ENCODE assay signal across 17 cellular contexts in the genomic region with DNA sequence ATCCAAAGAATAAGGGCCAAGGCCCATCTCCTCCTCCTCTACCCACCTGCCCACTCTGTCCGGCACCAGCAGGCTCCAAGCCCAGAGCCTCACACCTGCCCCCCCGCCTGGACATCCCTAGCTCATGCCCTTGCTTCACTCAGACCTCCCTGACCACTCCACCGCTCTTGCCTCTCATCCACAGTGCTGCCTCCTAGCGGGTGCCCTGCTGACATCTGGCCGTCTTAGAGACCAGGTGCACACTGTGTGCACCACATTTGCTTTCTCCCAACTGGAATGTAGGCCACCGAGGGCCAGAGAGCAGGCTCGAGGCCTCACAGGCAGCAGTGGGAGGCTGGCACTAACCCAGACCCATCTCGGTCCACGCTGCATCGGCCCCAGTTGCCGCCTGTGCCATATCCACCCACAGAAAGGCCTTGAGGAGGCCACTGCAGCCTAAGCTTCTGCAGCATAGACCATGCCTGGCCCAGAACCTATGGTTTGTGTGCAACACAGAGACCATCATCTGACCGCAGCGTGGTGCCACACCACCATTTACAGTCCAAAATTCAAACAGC. TPM values are rescaled to one million over a fixed set of nuclear protein-coding genes. Genes with fewer than 3 reads are reported as not detected.
DNase-seq lines count a peak whose midpoint lies in the region; ATAC-seq and TF ChIP-seq lines count a peak whose summit lies in the region.
"Had no signal": no experiment of that assay in that cellular context is flagged by ENCODE, and none has a peak within 500 bp of the region (broad histone marks: within the 10 kb centered on the region; RNA-seq: fewer than 3 reads in every experiment).

No MANE protein-coding gene starts in this region.

- ATAC-seq in activated naive CD8-positive, alpha-beta T cell treated with anti-CD3 and anti-CD28 coated beads, Interleukin-2, amount 10 ng/mL, durations not matched to agents 7 days and 5 days (ENCODE audit: low read depth) = no peak
- ATAC-seq in left ventricle myocardium superior (peak; percentile 5), HG02763 (IDR thresholded peaks at IDR 0.05; ENCODE audit: unreplicated experiment) (no peak)

- DNase-seq in activated naive CD8-positive, alpha-beta T cell treated with anti-CD3 and anti-CD28 coated beads, Interleukin-2, amount 10 ng/mL, durations not matched to agents 7 days and 5 days = no peak
- DNase-seq in activated naive CD8-positive, alpha-beta T cell treated with anti-CD3 and anti-CD28 coated beads for 36 hours = no peak
- DNase-seq in astrocyte of the spinal cord (ENCODE audit: low read depth, low spot score) (no peak), left ventricle myocardium superior (no peak), activated gamma-delta T cell treated with Interleukin-2 at 50 U/mL for 16 hours (no peak)
- DNase-seq in activated effector memory CD4-positive, alpha-beta T cell treated with Interleukin-2 at 50 U/mL for 16 hours = no peak
- DNase-seq: activated CD4-positive, alpha-beta T cell treated with anti-CD3 and anti-CD28 coated beads, Interleukin-2, amount 50 U/mL, for 4 hours; NCI-H1417 treated with DMSO at 0.1 percent for 48 hours; stimulated activated naive CD4-positive, alpha-beta T cell; SW 1271 had no signal

- H3K4me3 ChIP-seq in astrocyte of the spinal cord (ENCODE audit: low read depth, low read length) = no peak overlapping the region
- H3K4me3 ChIP-seq: A549, lung, vagina had no signal

- no peaks in the 10 kb centered on the region for H3K27me3 Mint-ChIP-seq in activated naive CD8-positive, alpha-beta T cell treated with anti-CD3 and anti-CD28 coated beads, Interleukin-2, amount 10 ng/mL, durations not matched to agents 7 days and 5 days
- H3K27me3 Mint-ChIP-seq in activated naive CD8-positive, alpha-beta T cell treated with anti-CD3 and anti-CD28 coated beads for 36 hours = no peaks in the 10 kb centered on the region
- no peaks in the 10 kb centered on the region for H3K27me3 Mint-ChIP-seq in stimulated activated naive CD8-positive, alpha-beta T cell treated with anti-CD3 and anti-CD28 coated beads, Interleukin-15, Interleukin-2, amounts not matched to agents 100 ng/mL and 50 ng/mL, for 24 hours

- H3K4me1 Mint-ChIP-seq in activated naive CD8-positive, alpha-beta T cell treated with anti-CD3 and anti-CD28 coated beads, Interleukin-2, amount 10 ng/mL, durations not matched to agents 7 days and 5 days = peaks cover 10% of the 10 kb centered on the region
- peaks cover 5% of the 10 kb centered on the region for H3K4me1 Mint-ChIP-seq in activated naive CD8-positive, alpha-beta T cell treated with anti-CD3 and anti-CD28 coated beads for 36 hours
- H3K4me1 Mint-ChIP-seq in stimulated activated naive CD8-positive, alpha-beta T cell treated with anti-CD3 and anti-CD28 coated beads, Interleukin-15, Interleukin-2, amounts not matched to agents 100 ng/mL and 50 ng/mL, for 24 hours (ENCODE audit: low read depth) = peaks cover 6% of the 10 kb centered on the region
- H3K4me1 Mint-ChIP-seq: CD14-positive monocyte had no signal

- H3K27ac Mint-ChIP-seq in activated naive CD8-positive, alpha-beta T cell treated with anti-CD3 and anti-CD28 coated beads, Interleukin-2, amount 10 ng/mL, durations not matched to agents 7 days and 5 days = peak overlapping the region; percentile 31
- no peak overlapping the region for H3K27ac Mint-ChIP-seq in activated naive CD8-positive, alpha-beta T cell treated with anti-CD3 and anti-CD28 coated beads for 36 hours
- H3K27ac Mint-ChIP-seq in stimulated activated naive CD8-positive, alpha-beta T cell treated with anti-CD3 and anti-CD28 coated beads, Interleukin-15, Interleukin-2, amounts not matched to agents 100 ng/mL and 50 ng/mL, for 24 hours = peak overlapping the region; percentile 19

- peak; percentile 17 for TF ChIP-seq CTCF in astrocyte of the spinal cord (IDR thresholded peaks at IDR 0.05; ENCODE audit: low read depth, low read length)

- no peaks in the 10 kb centered on the region for H3K9me3 Mint-ChIP-seq in activated naive CD8-positive, alpha-beta T cell treated with anti-CD3 and anti-CD28 coated beads, Interleukin-2, amount 10 ng/mL, durations not matched to agents 7 days and 5 days
- no peaks in the 10 kb centered on the region for H3K9me3 Mint-ChIP-seq in activated naive CD8-positive, alpha-beta T cell treated with anti-CD3 and anti-CD28 coated beads for 36 hours
- no peaks in the 10 kb centered on the region for H3K9me3 Mint-ChIP-seq in stimulated activated naive CD8-positive, alpha-beta T cell treated with anti-CD3 and anti-CD28 coated beads, Interleukin-15, Interleukin-2, amounts not matched to agents 100 ng/mL and 50 ng/mL, for 24 hours

- intact Hi-C loops in left ventricle myocardium superior (cut with micrococcal nuclease) = no loop called here

- peaks cover 9% of the 10 kb centered on the region for H3K36me3 Mint-ChIP-seq in activated naive CD8-positive, alpha-beta T cell treated with anti-CD3 and anti-CD28 coated beads, Interleukin-2, amount 10 ng/mL, durations not matched to agents 7 days and 5 days
- peaks cover 21% of the 10 kb centered on the region for H3K36me3 Mint-ChIP-seq in activated naive CD8-positive, alpha-beta T cell treated with anti-CD3 and anti-CD28 coated beads for 36 hours
- H3K36me3 Mint-ChIP-seq in stimulated activated naive CD8-positive, alpha-beta T cell treated with anti-CD3 and anti-CD28 coated beads, Interleukin-15, Interleukin-2, amounts not matched to agents 100 ng/mL and 50 ng/mL, for 24 hours (ENCODE audit: low read depth) = peaks cover 64% of the 10 kb centered on the region

- H3K4me3 Mint-ChIP-seq in activated naive CD8-positive, alpha-beta T cell treated with anti-CD3 and anti-CD28 coated beads, Interleukin-2, amount 10 ng/mL, durations not matched to agents 7 days and 5 days = no peak overlapping the region
- H3K4me3 Mint-ChIP-seq in activated naive CD8-positive, alpha-beta T cell treated with anti-CD3 and anti-CD28 coated beads for 36 hours = no peak overlapping the region
- no peak overlapping the region for H3K4me3 Mint-ChIP-seq in stimulated activated naive CD8-positive, alpha-beta T cell treated with anti-CD3 and anti-CD28 coated beads, Interleukin-15, Interleukin-2, amounts not matched to agents 100 ng/mL and 50 ng/mL, for 24 hours
- H3K4me3 Mint-ChIP-seq: CD14-positive monocyte had no signal

- in situ Hi-C loops in astrocyte of the spinal cord (cut with HindIII; ENCODE audit: low sequenced_read_pairs) = no loop called here

- POLR2A ChIA-PET in activated naive CD8-positive, alpha-beta T cell treated with anti-CD3 and anti-CD28 coated beads, Interleukin-2, amount 10 ng/mL, durations not matched to agents 7 days and 5 days (lab: Charles Lee) = interaction anchor here (1.3 kb wide), 1 partner anchor 13 kb away, joined by 5 read pairs; no protein-coding TSS in a partner anchor

RNA-seq across cellular contexts. Expression of gene LETM1, which starts 13.5 kb away (rescaled TPM):
- 10 to 100 TPM; 44.0 to 45.8 TPM for total RNA-seq in activated naive CD8-positive, alpha-beta T cell treated with anti-CD3 and anti-CD28 coated beads, Interleukin-2, amount 10 ng/mL, durations not matched to agents 7 days and 5 days
- 10 to 100 TPM; 76.6 to 77.3 TPM for total RNA-seq in activated naive CD8-positive, alpha-beta T cell treated with anti-CD3 and anti-CD28 coated beads for 36 hours
- 46.2 TPM for total RNA-seq in left ventricle myocardium superior

RNA-seq across cellular contexts. Expression of gene NSD2, which starts 28.8 kb away (rescaled TPM):
- total RNA-seq in activated naive CD8-positive, alpha-beta T cell treated with anti-CD3 and anti-CD28 coated beads, Interleukin-2, amount 10 ng/mL, durations not matched to agents 7 days and 5 days = 100 to 1,000 TPM; 218 to 231 TPM
- total RNA-seq in activated naive CD8-positive, alpha-beta T cell treated with anti-CD3 and anti-CD28 coated beads for 36 hours = 100 to 1,000 TPM; 181 to 184 TPM
- total RNA-seq in left ventricle myocardium superior = 45.3 TPM

RNA-seq across cellular contexts. Expression of gene FGFR3, which starts 49.3 kb away (rescaled TPM):
- total RNA-seq in activated naive CD8-positive, alpha-beta T cell treated with anti-CD3 and anti-CD28 coated beads, Interleukin-2, amount 10 ng/mL, durations not matched to agents 7 days and 5 days = under 1 TPM in 1 of 2 experiments, not detected in 1; 0.14 TPM
- total RNA-seq in activated naive CD8-positive, alpha-beta T cell treated with anti-CD3 and anti-CD28 coated beads for 36 hours = not detected
- total RNA-seq in left ventricle myocardium superior = 1.7 TPM
- total RNA-seq: myocyte had no signal
